ENCODE assay signal across 25 cellular contexts in genomic region chr14:70077005-70077404, GRCh38.
DNase-seq lines count a peak whose midpoint lies in the region; ATAC-seq, FAIRE-seq and TF ChIP-seq lines count a peak whose summit lies in the region.
"Had no signal": no experiment of that assay in that cellular context is flagged by ENCODE, and none has a peak within 500 bp of the region (broad histone marks: within the 10 kb centered on the region; RNA-seq: fewer than 3 reads in every experiment).

No MANE protein-coding gene starts in this region.

- H3K4me1 ChIP-seq in pancreas = peaks cover 6 to 17% (median 6%) of the 10 kb centered on the region in 3 donors
- no peaks in the 10 kb centered on the region for H3K4me1 ChIP-seq in effector memory CD4-positive, alpha-beta T cell (ENCODE audit: control insufficient read depth, insufficient read depth, low read length, poor library complexity, severe bottlenecking)
- H3K4me1 ChIP-seq: BLaER1 treated with 17β-estradiol and CSF1 and Interleukin-3, amounts not matched to agents 10 nM and 100 nM had no signal

- H3K27ac Mint-ChIP-seq in nephron progenitor cell = peak overlapping the region; percentile 18
- H3K27ac Mint-ChIP-seq: B cell; CD4-positive, alpha-beta T cell; CD8-positive, alpha-beta memory T cell had no signal

- H3K27ac ChIP-seq in pancreas = peak overlapping the region in 2 of 4 donors; percentile 30 to 39
- H3K27ac ChIP-seq in effector memory CD4-positive, alpha-beta T cell (ENCODE audit: insufficient read depth, low read length, poor library complexity, severe bottlenecking) = no peak overlapping the region
- H3K27ac ChIP-seq: 22Rv1; A549; BLaER1 treated with 17β-estradiol and CSF1 and Interleukin-3, amounts not matched to agents 10 nM and 100 nM; C4-2B had no signal

- ATAC-seq in pancreas (peak; percentile 76 to 84 (median 82)), HG03135 (IDR thresholded peaks at IDR 0.05; ENCODE audit: unreplicated experiment) (no peak)
- ATAC-seq: A549, GM12878 had no signal

- no peak for TF ChIP-seq CTCF in nephron progenitor cell (IDR thresholded peaks at IDR 0.05)
- no peak for TF ChIP-seq CTCF in pancreas (IDR thresholded peaks at IDR 0.05)

- H3K4me1 Mint-ChIP-seq in nephron progenitor cell = peaks cover 6% of the 10 kb centered on the region
- H3K4me1 Mint-ChIP-seq: B cell; CD8-positive, alpha-beta memory T cell had no signal

- no peak for TF ChIP-seq POLR2A in GM12891 (IDR thresholded peaks at IDR 0.05; ENCODE audit: low read depth, low read length)

- H3K9me3 ChIP-seq in pancreas = no peaks in the 10 kb centered on the region
- H3K9me3 ChIP-seq in effector memory CD4-positive, alpha-beta T cell (ENCODE audit: control insufficient read depth, low read length) = no peaks in the 10 kb centered on the region
- H3K9me3 ChIP-seq: A549; BLaER1 treated with 17β-estradiol and CSF1 and Interleukin-3, amounts not matched to agents 10 nM and 100 nM had no signal

- no peaks in the 10 kb centered on the region for H3K27me3 ChIP-seq in pancreas
- H3K27me3 ChIP-seq in effector memory CD4-positive, alpha-beta T cell (replicated peaks; ENCODE audit: control insufficient read depth, insufficient read depth, low read length, poor library complexity, severe bottlenecking) = no peaks in the 10 kb centered on the region
- H3K27me3 ChIP-seq: BLaER1 treated with 17β-estradiol and CSF1 and Interleukin-3, amounts not matched to agents 10 nM and 100 nM had no signal

- H3K36me3 Mint-ChIP-seq in nephron progenitor cell (ENCODE audit: low read depth) = no peaks in the 10 kb centered on the region
- H3K36me3 Mint-ChIP-seq: CD8-positive, alpha-beta memory T cell had no signal

- WGBS in pancreas, 2 donors = 38 to 42% methylated on average over 3 of the region's 3 CpGs

- no peaks in the 10 kb centered on the region for H3K36me3 ChIP-seq in pancreas
- H3K36me3 ChIP-seq in effector memory CD4-positive, alpha-beta T cell (ENCODE audit: control insufficient read depth, insufficient read depth, low read length) = no peaks in the 10 kb centered on the region
- H3K36me3 ChIP-seq: BLaER1 treated with 17β-estradiol and CSF1 and Interleukin-3, amounts not matched to agents 10 nM and 100 nM had no signal

- DNase-seq in GM12891 (ENCODE audit: insufficient read length, low spot score) (no peak), nephron progenitor cell (no peak), pancreas (peak in 4 of 6 donors; percentile 56 to 75 (median 66)), urothelium cell line (ENCODE audit: low spot score) (no peak)
- no peak for DNase-seq in activated CD4-positive, CD25-positive, alpha-beta regulatory T cell (lab: John Stamatoyannopoulos, UW)
- no peak for DNase-seq in effector memory CD4-positive, alpha-beta T cell
- DNase-seq: AML-193; CD4-positive, alpha-beta T cell; CD8-positive, alpha-beta memory T cell; COR-L47; DMS 273 treated with DMSO at 0.1 percent for 48 hours; DMS153; DMS53; DMS79; DND-41; EL; GDM1 had no signal

- no peak overlapping the region for H3K4me3 Mint-ChIP-seq in nephron progenitor cell
- H3K4me3 Mint-ChIP-seq: B cell; CD4-positive, alpha-beta T cell; CD8-positive, alpha-beta memory T cell had no signal

- intact Hi-C loops in pancreas (cut with DNase I) = no loop called here

- H3K4me3 ChIP-seq in pancreas = no peak overlapping the region
- H3K4me3 ChIP-seq in effector memory CD4-positive, alpha-beta T cell (ENCODE audit: insufficient read depth, low read depth, low read length, poor library complexity, severe bottlenecking) = no peak overlapping the region
- H3K4me3 ChIP-seq: A549; BLaER1 treated with 17β-estradiol and CSF1 and Interleukin-3, amounts not matched to agents 10 nM and 100 nM; GM12878 had no signal

- no peaks in the 10 kb centered on the region for H3K27me3 Mint-ChIP-seq in nephron progenitor cell (ENCODE audit: low read depth, poor library complexity)

- no peaks in the 10 kb centered on the region for H3K9me3 Mint-ChIP-seq in nephron progenitor cell
- H3K9me3 Mint-ChIP-seq: CD4-positive, alpha-beta T cell; CD8-positive, alpha-beta memory T cell had no signal

- FAIRE-seq in GM12891 (lab: Jason Lieb, UNC) (peak; percentile 43), pancreas (lab: Jason Lieb, UNC) (no peak), urothelium cell line (lab: Jason Lieb, UNC) (peak; percentile 32)
- FAIRE-seq: A549, GM12878, GM19239 had no signal

TF ChIP-seq in GM12891, 5 proteins besides CTCF, POLR2A, EP300 and RAD21:
- no peak for TF ChIP-seq SPI1 (IDR thresholded peaks at IDR 0.05; ENCODE audit: low read depth, low read length)
- no peak for TF ChIP-seq TAF1 (IDR thresholded peaks at IDR 0.05; ENCODE audit: low read depth, low read length)
- no peak for TF ChIP-seq PAX5 (IDR thresholded peaks at IDR 0.05; ENCODE audit: insufficient read depth, low read length, severe bottlenecking)
- TF ChIP-seq POLR2AphosphoS5 (IDR thresholded peaks at IDR 0.05; ENCODE audit: low read depth, low read length) = no peak
- no peak for TF ChIP-seq POU2F2 (IDR thresholded peaks at IDR 0.05; ENCODE audit: low read depth, low read length)

Comparison
In these comparisons a context has a peak if more than half of its experiments do, and no peak if none do; other contexts are left out.
1. DNase-seq: peak in pancreas (4 of 6); none in GM12891 (single experiment), nephron progenitor cell (single experiment), urothelium cell line (single experiment), activated CD4-positive, CD25-positive, alpha-beta regulatory T cell (0 of 4) and effector memory CD4-positive, alpha-beta T cell (0 of 3).